8 cellular contexts compared by ENCODE assay signal in the genomic region with DNA sequence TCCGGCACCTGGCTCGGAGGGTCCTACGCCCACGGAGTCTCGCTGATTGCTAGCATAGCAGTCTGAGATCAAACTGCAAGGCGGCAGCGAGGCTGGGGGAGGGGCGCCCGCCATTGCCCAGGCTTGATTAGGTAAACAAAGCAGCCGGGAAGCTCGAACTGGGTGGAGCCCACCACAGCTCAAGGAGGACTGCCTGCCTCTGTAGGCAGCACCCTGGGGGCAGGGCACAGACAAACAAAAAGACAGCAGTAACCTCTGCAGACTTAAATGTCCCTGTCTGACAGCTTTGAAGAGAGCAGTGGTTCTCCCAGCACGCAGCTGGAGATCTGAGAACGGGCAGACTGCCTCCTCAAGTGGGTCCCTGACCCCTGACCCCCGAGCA.
DNase-seq lines count a peak whose midpoint lies in the region; ATAC-seq and TF ChIP-seq lines count a peak whose summit lies in the region.
"Not testable (repeated sequence)": the region's sequence is repeated elsewhere in the genome, so short reads cannot be mapped to it uniquely, and the experiment has no call there.

No MANE protein-coding gene starts in this region.

- intact Hi-C loops in CD4-positive, alpha-beta memory T cell (cut with micrococcal nuclease), result loop anchor here (10.0 kb wide), 1 partner anchor 1235 kb away; no protein-coding TSS in a partner anchor
- intact Hi-C loops in activated CD4-positive, alpha-beta T cell treated with anti-CD3 and anti-CD28 coated beads for 36 hours (cut with DNase I, micrococcal nuclease), result loop anchor here in 1 of 2 experiments (10.0 kb wide), 1 partner anchor 505 kb away; a partner anchor contains a TSS
- intact Hi-C loops in stomach (cut with DNase I; ENCODE audit: low total_unique reads), result loop anchor here (10.0 kb wide), 1 partner anchor 225 kb away; no protein-coding TSS in a partner anchor

- H3K27me3 Mint-ChIP-seq in CD4-positive, alpha-beta memory T cell; activated CD4-positive, alpha-beta T cell treated with anti-CD3 and anti-CD28 coated beads for 36 hours; activated naive CD8-positive, alpha-beta T cell treated with anti-CD3 and anti-CD28 coated beads, Interleukin-2, amount 10 ng/mL, durations not matched to agents 7 days and 5 days; endodermal cell (ENCODE audit: insufficient read depth); natural killer cell treated with Interleukin-12 subunit alpha and Interleukin-12 subunit beta and Interleukin-15 and Interleukin-18, amount 100 ng/mL, for 72 hours: not testable (repeated sequence)

- not testable (repeated sequence) for H3K4me1 ChIP-seq in CD4-positive, alpha-beta memory T cell (ENCODE audit: insufficient read depth, low read length); HUES64 (ENCODE audit: insufficient read depth, low read length); endodermal cell (ENCODE audit: control insufficient read depth, insufficient read depth, low read length); iPS-18a (ENCODE audit: control insufficient read depth, low read depth, low read length); stomach

- not testable (repeated sequence) for H3K36me3 Mint-ChIP-seq in CD4-positive, alpha-beta memory T cell; activated CD4-positive, alpha-beta T cell treated with anti-CD3 and anti-CD28 coated beads for 36 hours (ENCODE audit: low read depth); activated naive CD8-positive, alpha-beta T cell treated with anti-CD3 and anti-CD28 coated beads, Interleukin-2, amount 10 ng/mL, durations not matched to agents 7 days and 5 days; endodermal cell (ENCODE audit: low read depth); natural killer cell treated with Interleukin-12 subunit alpha and Interleukin-12 subunit beta and Interleukin-15 and Interleukin-18, amount 100 ng/mL, for 72 hours

- not testable (repeated sequence) for ATAC-seq in activated CD4-positive, alpha-beta T cell treated with anti-CD3 and anti-CD28 coated beads for 36 hours; activated naive CD8-positive, alpha-beta T cell treated with anti-CD3 and anti-CD28 coated beads, Interleukin-2, amount 10 ng/mL, durations not matched to agents 7 days and 5 days (ENCODE audit: low read depth); natural killer cell treated with Interleukin-12 subunit alpha and Interleukin-12 subunit beta and Interleukin-15 and Interleukin-18, amount 100 ng/mL, for 72 hours

- H3K9me3 ChIP-seq in CD4-positive, alpha-beta memory T cell (ENCODE audit: control insufficient read depth in 1 of 2, low read length in 2 of 2); HUES64 (ENCODE audit: insufficient read depth, low read depth, low read length); endodermal cell (ENCODE audit: control insufficient read depth, low read length); iPS-18a (ENCODE audit: control insufficient read depth, low read depth, low read length); stomach: not testable (repeated sequence)

- H3K4me3 ChIP-seq in CD4-positive, alpha-beta memory T cell (ENCODE audit: low read length in 2 of 2); endodermal cell (ENCODE audit: low read length): not testable (repeated sequence)
- H3K4me3 ChIP-seq in HUES64 (ENCODE audit: low read length), result peak overlapping the region; percentile 49
- peak overlapping the region; percentile 45 for H3K4me3 ChIP-seq in iPS-18a (ENCODE audit: low read length)
- peak overlapping the region; percentile 25 to 49 (median 32) for H3K4me3 ChIP-seq in stomach

- H3K36me3 ChIP-seq in CD4-positive, alpha-beta memory T cell (ENCODE audit: insufficient read depth, low read length); HUES64 (ENCODE audit: insufficient read depth, low read length); endodermal cell (ENCODE audit: control insufficient read depth, insufficient read depth, low read length); iPS-18a (ENCODE audit: control insufficient read depth, low read depth, low read length); stomach: not testable (repeated sequence)

- H3K9me3 Mint-ChIP-seq in CD4-positive, alpha-beta memory T cell; activated CD4-positive, alpha-beta T cell treated with anti-CD3 and anti-CD28 coated beads for 36 hours (ENCODE audit: low read depth); activated naive CD8-positive, alpha-beta T cell treated with anti-CD3 and anti-CD28 coated beads, Interleukin-2, amount 10 ng/mL, durations not matched to agents 7 days and 5 days; endodermal cell; natural killer cell treated with Interleukin-12 subunit alpha and Interleukin-12 subunit beta and Interleukin-15 and Interleukin-18, amount 100 ng/mL, for 72 hours: not testable (repeated sequence)

- POLR2A ChIA-PET in CD4-positive, alpha-beta memory T cell (lab: Charles Lee; ENCODE audit: partially characterized antibody), result interaction anchor here (0.6 kb wide), 1 partner anchor 269 kb away, joined by 3 read pairs; no protein-coding TSS in a partner anchor
- POLR2A ChIA-PET in activated CD4-positive, alpha-beta T cell treated with anti-CD3 and anti-CD28 coated beads for 36 hours (lab: Charles Lee); activated naive CD8-positive, alpha-beta T cell treated with anti-CD3 and anti-CD28 coated beads, Interleukin-2, amount 10 ng/mL, durations not matched to agents 7 days and 5 days (lab: Charles Lee): not testable (repeated sequence)

- WGBS in HUES64, result 0% methylated on average over 10 of the region's 14 CpGs
- WGBS in endodermal cell (ENCODE audit: insufficient coverage in 1 of 2, insufficient read length in 1 of 2), 2 experiments, result 0% methylated on average over 3 of the region's 14 CpGs; no CpG with 5 or more reads in 1 of the 2 experiments
- WGBS in stomach, 5 donors, result 0 to 5% (median 0%) methylated on average over 1 to 9 of the region's 14 CpGs

- DNase-seq in CD4-positive, alpha-beta memory T cell, result peak in 3 of 5 donors; percentile 20 to 33 (median 22)
- not testable (repeated sequence) for DNase-seq in activated CD4-positive, alpha-beta T cell treated with anti-CD3 and anti-CD28 coated beads for 36 hours; activated naive CD8-positive, alpha-beta T cell treated with anti-CD3 and anti-CD28 coated beads, Interleukin-2, amount 10 ng/mL, durations not matched to agents 7 days and 5 days; endodermal cell; natural killer cell treated with Interleukin-12 subunit alpha and Interleukin-12 subunit beta and Interleukin-15 and Interleukin-18, amount 100 ng/mL, for 72 hours (ENCODE audit: low spot score); stomach

- not testable (repeated sequence) for H3K27me3 ChIP-seq in CD4-positive, alpha-beta memory T cell (ENCODE audit: insufficient read depth, low read length); HUES64 (ENCODE audit: insufficient read depth, low read length); endodermal cell (ENCODE audit: control insufficient read depth, insufficient read depth, low read length, poor library complexity, severe bottlenecking); iPS-18a (ENCODE audit: control insufficient read depth, insufficient read depth, low read length); stomach

- peak overlapping the region; percentile 15 to 85 (median 84) for H3K4me3 Mint-ChIP-seq in CD4-positive, alpha-beta memory T cell
- peak overlapping the region; percentile 68 for H3K4me3 Mint-ChIP-seq in activated CD4-positive, alpha-beta T cell treated with anti-CD3 and anti-CD28 coated beads for 36 hours
- peak overlapping the region; percentile 68 for H3K4me3 Mint-ChIP-seq in activated naive CD8-positive, alpha-beta T cell treated with anti-CD3 and anti-CD28 coated beads, Interleukin-2, amount 10 ng/mL, durations not matched to agents 7 days and 5 days
- peak overlapping the region; percentile 69 for H3K4me3 Mint-ChIP-seq in endodermal cell
- peak overlapping the region; percentile 51 for H3K4me3 Mint-ChIP-seq in natural killer cell treated with Interleukin-12 subunit alpha and Interleukin-12 subunit beta and Interleukin-15 and Interleukin-18, amount 100 ng/mL, for 72 hours

- H3K9ac ChIP-seq in HUES64 (ENCODE audit: low read depth, low read length) (peak overlapping the region; percentile 72), iPS-18a (ENCODE audit: low read length) (peak overlapping the region; percentile 45)
- H3K9ac ChIP-seq in endodermal cell (ENCODE audit: extremely low read depth, low read length, poor library complexity, severe bottlenecking), result not testable (repeated sequence)

- TF ChIP-seq EP300 in stomach (IDR thresholded peaks at IDR 0.05), result not testable (repeated sequence)

- H3K27ac ChIP-seq in CD4-positive, alpha-beta memory T cell (ENCODE audit: low read depth, low read length); HUES64 (ENCODE audit: low read depth, low read length); endodermal cell (ENCODE audit: low read depth, low read length); iPS-18a (ENCODE audit: low read length); stomach: not testable (repeated sequence)

- not testable (repeated sequence) for H3K4me1 Mint-ChIP-seq in CD4-positive, alpha-beta memory T cell; activated CD4-positive, alpha-beta T cell treated with anti-CD3 and anti-CD28 coated beads for 36 hours; activated naive CD8-positive, alpha-beta T cell treated with anti-CD3 and anti-CD28 coated beads, Interleukin-2, amount 10 ng/mL, durations not matched to agents 7 days and 5 days; endodermal cell; natural killer cell treated with Interleukin-12 subunit alpha and Interleukin-12 subunit beta and Interleukin-15 and Interleukin-18, amount 100 ng/mL, for 72 hours (ENCODE audit: low read depth in 2 of 2)

- not testable (repeated sequence) for TF ChIP-seq POLR2A in stomach (IDR thresholded peaks at IDR 0.05)

- CTCF ChIA-PET in CD4-positive, alpha-beta memory T cell (lab: Charles Lee; ENCODE audit: partially characterized antibody); activated CD4-positive, alpha-beta T cell treated with anti-CD3 and anti-CD28 coated beads for 36 hours (lab: Charles Lee): not testable (repeated sequence)

- H3K27ac Mint-ChIP-seq in CD4-positive, alpha-beta memory T cell, result peak overlapping the region in 1 of 7 donors; percentile 25
- not testable (repeated sequence) for H3K27ac Mint-ChIP-seq in activated CD4-positive, alpha-beta T cell treated with anti-CD3 and anti-CD28 coated beads for 36 hours; activated naive CD8-positive, alpha-beta T cell treated with anti-CD3 and anti-CD28 coated beads, Interleukin-2, amount 10 ng/mL, durations not matched to agents 7 days and 5 days; natural killer cell treated with Interleukin-12 subunit alpha and Interleukin-12 subunit beta and Interleukin-15 and Interleukin-18, amount 100 ng/mL, for 72 hours
- H3K27ac Mint-ChIP-seq in endodermal cell, result peak overlapping the region; percentile 97

- TF ChIP-seq CTCF in endodermal cell (conservative IDR thresholded peaks at IDR 0.05); stomach (IDR thresholded peaks at IDR 0.05): not testable (repeated sequence)
